Comparison of ENCODE assay signal across 26 cellular contexts in the genomic region with DNA sequence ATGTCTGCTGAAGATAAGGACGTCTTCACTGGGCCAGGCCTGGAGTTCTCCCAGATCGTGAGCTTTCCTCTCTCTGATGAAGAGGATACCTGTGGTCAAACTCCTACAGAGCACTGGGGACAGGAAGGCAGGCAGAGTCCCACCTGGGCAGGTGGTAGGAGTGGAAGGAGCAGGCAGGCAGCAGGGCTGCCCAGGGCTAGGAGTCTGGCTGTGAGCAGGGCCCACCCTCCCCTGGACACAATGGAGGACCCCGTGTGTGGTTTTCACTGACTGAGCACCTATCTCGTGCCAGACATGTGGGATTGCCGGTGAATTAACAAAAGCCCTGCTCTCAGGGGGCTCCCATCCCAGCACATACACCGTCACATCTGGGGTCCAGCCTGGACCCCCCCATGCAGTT. TPM values are rescaled to one million over a fixed set of nuclear protein-coding genes. Genes with fewer than 3 reads are reported as not detected.
"Had no signal": no experiment of that assay in that cellular context is flagged by ENCODE, and none has a peak within 500 bp of the region (broad histone marks: within the 10 kb centered on the region; RNA-seq: fewer than 3 reads in every experiment).

No MANE protein-coding gene starts in this region.

- H2AFZ ChIP-seq: hepatocyte had no signal

- H3K9me3 Mint-ChIP-seq: activated naive CD4-positive, alpha-beta T cell treated with anti-CD3 and anti-CD28 coated beads, Interleukin-2, amount 50 U/mL, for 72 hours; activated T-cell treated with anti-CD3 and anti-CD28 coated beads, Interleukin-2, amount 50 U/mL, for 72 hours; effector memory CD8-positive, alpha-beta T cell; memory B cell; natural killer cell; stimulated activated naive B cell treated with anti-CD40 and anti-IgM and Interleukin-4, amounts not matched to agents 10 μg/mL and 1 μg/mL and 100 μg/mL, for 72 hours had no signal

- H3K27me3 ChIP-seq: pancreas, thyroid gland had no signal

- DNase-seq: activated CD4-positive, alpha-beta T cell treated with anti-CD3 and anti-CD28 coated beads for 4 hours; activated CD4-positive, alpha-beta T cell treated with anti-CD3 and anti-CD28 coated beads, Interleukin-2, amount 50 U/mL, for 4 hours; activated naive CD4-positive, alpha-beta T cell; activated T-cell treated with anti-CD3 and anti-CD28 coated beads for 4 hours; activated T-cell treated with anti-CD3 and anti-CD28 coated beads, Interleukin-2, amount 50 U/mL, for 72 hours; cerebellar nuclear complex; cortex of kidney; effector memory CD8-positive, alpha-beta T cell; erythroblast; gastrocnemius medialis; islet precursor cell; left cardiac atrium; natural killer cell; retina; stimulated activated CD4-positive, alpha-beta T cell treated with anti-CD3 and anti-CD28 coated beads, Interleukin-2, amount 100 ng/mL, for 24 hours; stimulated activated naive B cell treated with anti-CD40 and anti-IgM and Interleukin-4, amounts not matched to agents 10 μg/mL and 1 μg/mL and 100 μg/mL, for 72 hours; stomach; thyroid gland; upper lobe of right lung had no signal

- H3K36me3 Mint-ChIP-seq: activated naive CD4-positive, alpha-beta T cell treated with anti-CD3 and anti-CD28 coated beads, Interleukin-2, amount 50 U/mL, for 72 hours; memory B cell; natural killer cell had no signal

- H3K36me3 ChIP-seq: gastrocnemius medialis, pancreas, prostate gland, stomach, thyroid gland, upper lobe of right lung had no signal

- H3K4me3 Mint-ChIP-seq: activated T-cell treated with anti-CD3 and anti-CD28 coated beads, Interleukin-2, amount 50 U/mL, for 72 hours; effector memory CD8-positive, alpha-beta T cell; memory B cell; natural killer cell; stimulated activated naive B cell treated with anti-CD40 and anti-IgM and Interleukin-4, amounts not matched to agents 10 μg/mL and 1 μg/mL and 100 μg/mL, for 72 hours had no signal

- H3K27ac ChIP-seq: gastrocnemius medialis, hepatocyte, pancreas, prostate gland, stomach, thyroid gland, upper lobe of right lung had no signal

- H3K27ac Mint-ChIP-seq: activated naive CD4-positive, alpha-beta T cell treated with anti-CD3 and anti-CD28 coated beads, Interleukin-2, amount 50 U/mL, for 72 hours; activated T-cell treated with anti-CD3 and anti-CD28 coated beads, Interleukin-2, amount 50 U/mL, for 72 hours; effector memory CD8-positive, alpha-beta T cell; memory B cell; natural killer cell; stimulated activated naive B cell treated with anti-CD40 and anti-IgM and Interleukin-4, amounts not matched to agents 10 μg/mL and 1 μg/mL and 100 μg/mL, for 72 hours had no signal

- H3K9me3 ChIP-seq: gastrocnemius medialis, pancreas, prostate gland, stomach, thyroid gland, upper lobe of right lung had no signal

- H3K4me2 ChIP-seq: hepatocyte, smooth muscle cell had no signal

- H3K4me3 ChIP-seq: gastrocnemius medialis, hepatocyte, pancreas, prostate gland, smooth muscle cell, stomach, thyroid gland, upper lobe of right lung had no signal

RNA-seq across cellular contexts. Expression of gene SAMD11, which starts 4.9 kb away (rescaled TPM):
- total RNA-seq: activated naive CD4-positive, alpha-beta T cell treated with anti-CD3 and anti-CD28 coated beads, Interleukin-2, amount 50 U/mL, for 72 hours; natural killer cell; T-helper 1 cell treated with Interleukin-12 subunit alpha and Interleukin-12 subunit beta and Interleukin-4 antibody, amounts not matched to agents 30 ng/mL and 1 ng/mL, for 36 hours had no signal
